Comparison of ENCODE assay signal across 8 cellular contexts in the genomic region with DNA sequence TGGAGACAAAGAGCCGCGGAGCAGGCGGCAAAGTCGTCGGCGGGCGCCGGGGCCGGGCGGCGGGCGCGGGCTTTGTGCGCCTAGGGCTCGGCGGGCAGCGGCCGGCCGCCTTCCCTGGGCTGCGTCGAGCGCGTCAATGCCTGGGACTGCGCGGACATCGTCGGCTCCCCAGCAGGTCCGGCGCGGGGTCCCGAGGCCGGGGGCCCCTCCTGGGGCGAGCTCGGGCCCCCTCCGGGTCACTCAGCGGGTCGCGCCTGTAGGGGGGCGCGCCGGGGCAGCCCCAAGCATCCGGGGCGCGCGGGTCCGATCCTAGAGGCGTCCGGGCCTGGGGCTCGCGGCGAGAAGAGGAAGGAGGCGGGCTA. TPM values are rescaled to one million over a fixed set of nuclear protein-coding genes. Genes with fewer than 3 reads are reported as not detected.
DNase-seq lines count a peak whose midpoint lies in the region; ATAC-seq and TF ChIP-seq lines count a peak whose summit lies in the region.

No MANE protein-coding gene starts in this region.

- H3K27ac ChIP-seq in BLaER1 (no peak overlapping the region), colonic mucosa (peak overlapping the region; percentile 98)

- H3K36me3 Mint-ChIP-seq in nephron (ENCODE audit: low read depth), result peaks cover 23% of the 10 kb centered on the region

- DNase-seq in LNCaP clone FGC (ENCODE audit: low read depth) (no peak), colonic mucosa (no peak), cerebellar nuclear complex (lab: John Stamatoyannopoulos, UW) (no peak), head of caudate nucleus (no peak), GM03348 (ENCODE audit: low spot score) (no peak)

- peaks cover 6% of the 10 kb centered on the region for H3K27me3 Mint-ChIP-seq in nephron (ENCODE audit: low read depth)

- ATAC-seq in GM18858 (IDR thresholded peaks at IDR 0.05; ENCODE audit: unreplicated experiment), result no peak

- H3K9ac ChIP-seq in BLaER1, result no peak overlapping the region; the same call in 1 of the 2 replicates
- peak overlapping the region; percentile 93 to 95 for H3K9ac ChIP-seq in colonic mucosa (ENCODE audit: low read depth in 2 of 2, low read length in 2 of 2)

- H3K27me3 ChIP-seq in BLaER1, result peaks cover 98% of the 10 kb centered on the region
- H3K27me3 ChIP-seq in colonic mucosa, result no peaks in the 10 kb centered on the region

- no peaks in the 10 kb centered on the region for H3K9me3 ChIP-seq in BLaER1
- H3K9me3 ChIP-seq in colonic mucosa, result no peaks in the 10 kb centered on the region

- peak overlapping the region; percentile 99 for H3K4me2 ChIP-seq in BLaER1

- H3K4me1 ChIP-seq in BLaER1 (peaks cover 67% of the 10 kb centered on the region), colonic mucosa (peaks cover 30% of the 10 kb centered on the region)

- intact Hi-C loops in colonic mucosa (cut with DNase I), result no loop called here
- intact Hi-C loops in head of caudate nucleus (cut with DNase I), result loop anchor here (10.0 kb wide), 1 partner anchor 522 kb away; no protein-coding TSS in a partner anchor

- peaks cover 51% of the 10 kb centered on the region for H3K4me1 Mint-ChIP-seq in nephron

- peaks cover 75% of the 10 kb centered on the region for H4K20me1 ChIP-seq in BLaER1

- H3K4me3 Mint-ChIP-seq in nephron, result peak overlapping the region; percentile 97 to 100 (median 98)

- H3K36me3 ChIP-seq in BLaER1 (no peaks in the 10 kb centered on the region), colonic mucosa (no peaks in the 10 kb centered on the region)

- peak overlapping the region in 2 of 3 experiments; percentile 84 to 97 for H3K27ac Mint-ChIP-seq in nephron

- no peaks in the 10 kb centered on the region for H3K9me3 Mint-ChIP-seq in nephron

- H3K4me3 ChIP-seq in BLaER1 (peak overlapping the region; percentile 62), LNCaP clone FGC (ENCODE audit: low read depth, low read length) (peak overlapping the region; percentile 95), colonic mucosa (peak overlapping the region; percentile 78)

- TF ChIP-seq CTCF in LNCaP clone FGC (IDR thresholded peaks at IDR 0.05; ENCODE audit: control insufficient read depth, extremely low read depth, insufficient read depth), result no peak
- no peak for TF ChIP-seq CTCF in colonic mucosa (IDR thresholded peaks at IDR 0.05)
- TF ChIP-seq CTCF in nephron (IDR thresholded peaks at IDR 0.05; ENCODE audit: unreplicated experiment in 3 of 3), result no peak

RNA-seq across cellular contexts. Expression of a gene that starts 0.8 kb away (rescaled TPM):
- 10 to 100 TPM; 65.4 to 85.1 TPM for total RNA-seq in colonic mucosa
